ENCODE assay signal across 9 cellular contexts in genomic region chr6:56540950-56541600, GRCh38.
DNase-seq lines count a peak whose midpoint lies in the region; ATAC-seq, FAIRE-seq and TF ChIP-seq lines count a peak whose summit lies in the region.
"Had no signal": no experiment of that assay in that cellular context is flagged by ENCODE, and none has a peak within 500 bp of the region (broad histone marks: within the 10 kb centered on the region; RNA-seq: fewer than 3 reads in every experiment).

No MANE protein-coding gene starts in this region.

- H3K4me3 ChIP-seq in K562 (peak overlapping the region; percentile 52; the same call in 1 of the 2 replicates), mesenchymal stem cell (ENCODE audit: insufficient read depth in 1 of 2, low read depth in 1 of 2, low read length in 2 of 2) (peak overlapping the region in 1 of 2 experiments; percentile 72)

- in situ Hi-C loops in ACHN (cut with HindIII; ENCODE audit: low pct_ligation_motif_present, low pct_unique_long_range_greater_than_20kb, low sequenced_read_pairs), result no loop called here
- in situ Hi-C loops in K562 (cut with MboI), result no loop called here

- no TSS peak for BruUV-seq in K562 (replicated peaks; lab: Mats Ljungman, UMichigan)

- H3K9ac ChIP-seq in K562 (ENCODE audit: insufficient read depth in 1 of 2, low read depth in 2 of 2, low read length in 2 of 2) (peak overlapping the region; percentile 18 to 77; a peak in 3 of 4 replicates), mesenchymal stem cell (ENCODE audit: low read length) (peak overlapping the region; percentile 95)

- DNase-seq in ACHN (peak; percentile 36), M059J (ENCODE audit: low read depth) (peak; percentile 49), K562 (ENCODE audit: extremely low read depth in 1 of 4, low spot score in 3 of 4) (peak in 2 of 4 experiments; percentile 12 to 50), mesenchymal stem cell (no peak), globus pallidus (ENCODE audit: low spot score) (no peak)
- DNase-seq: activated naive CD8-positive, alpha-beta T cell treated with anti-CD3 and anti-CD28 coated beads, Interleukin-2, amount 10 ng/mL, durations not matched to agents 7 days and 5 days had no signal

- H3K27ac Mint-ChIP-seq in activated T-helper 17 cell treated with anti-CD3 and anti-CD28 coated beads, Interleukin-2, amount 50 U/mL, for 72 hours, result no peak overlapping the region
- H3K27ac Mint-ChIP-seq: activated naive CD8-positive, alpha-beta T cell treated with anti-CD3 and anti-CD28 coated beads, Interleukin-2, amount 10 ng/mL, durations not matched to agents 7 days and 5 days had no signal

- H4K20me1 ChIP-seq in K562 (replicated peaks; ENCODE audit: control insufficient read depth, insufficient read depth, low read length), result no peaks in the 10 kb centered on the region

- H3K27me3 Mint-ChIP-seq in activated T-helper 17 cell treated with anti-CD3 and anti-CD28 coated beads, Interleukin-2, amount 50 U/mL, for 72 hours, result no peaks in the 10 kb centered on the region

- H3K36me3 Mint-ChIP-seq in activated T-helper 17 cell treated with anti-CD3 and anti-CD28 coated beads, Interleukin-2, amount 50 U/mL, for 72 hours (ENCODE audit: low read depth), result no peaks in the 10 kb centered on the region
- H3K36me3 Mint-ChIP-seq: activated naive CD8-positive, alpha-beta T cell treated with anti-CD3 and anti-CD28 coated beads, Interleukin-2, amount 10 ng/mL, durations not matched to agents 7 days and 5 days had no signal

- H3K36me3 ChIP-seq in K562 (ENCODE audit: control insufficient read depth, insufficient read depth, low read length), result no peaks in the 10 kb centered on the region
- peaks cover 0 to 12% of the 10 kb centered on the region in 2 experiments for H3K36me3 ChIP-seq in mesenchymal stem cell (ENCODE audit: control insufficient read depth in 1 of 2, insufficient read depth in 2 of 2, low read depth in 1 of 2, low read length in 2 of 2)

- H3K79me1 ChIP-seq in mesenchymal stem cell (replicated peaks; ENCODE audit: low read length, poor library complexity, severe bottlenecking), result peaks cover 5% of the 10 kb centered on the region

- H2AK5ac ChIP-seq in mesenchymal stem cell (ENCODE audit: low read length, severe bottlenecking), result no peak overlapping the region

- H3K4me2 ChIP-seq in K562 (ENCODE audit: insufficient read depth, low read length) (peak overlapping the region; percentile 90), mesenchymal stem cell (ENCODE audit: low read length, poor library complexity, severe bottlenecking) (no peak overlapping the region)

- FAIRE-seq in K562 (lab: Jason Lieb, UNC), result peak; percentile 79

- no peak for TF ChIP-seq RAD21 in K562 (CRISPR knock-in tag; conservative IDR thresholded peaks at IDR 0.05 in 1 of 2, IDR thresholded peaks at IDR 0.05 in 1 of 2)

- H3K27me3 ChIP-seq in K562 (ENCODE audit: control insufficient read depth in 2 of 2, insufficient read depth in 2 of 2, low read length in 2 of 2) (no peaks in the 10 kb centered on the region), mesenchymal stem cell (ENCODE audit: control insufficient read depth in 1 of 2, insufficient read depth in 1 of 2, low read length in 2 of 2) (no peaks in the 10 kb centered on the region)

- no peak overlapping the region for H3K4me3 Mint-ChIP-seq in activated T-helper 17 cell treated with anti-CD3 and anti-CD28 coated beads, Interleukin-2, amount 50 U/mL, for 72 hours
- H3K4me3 Mint-ChIP-seq: activated naive CD8-positive, alpha-beta T cell treated with anti-CD3 and anti-CD28 coated beads, Interleukin-2, amount 10 ng/mL, durations not matched to agents 7 days and 5 days had no signal

- H3K9me3 ChIP-seq in K562 (replicated peaks; ENCODE audit: control insufficient read depth, insufficient read depth, low read depth, low read length) (no peaks in the 10 kb centered on the region), mesenchymal stem cell (ENCODE audit: control insufficient read depth, low read length) (no peaks in the 10 kb centered on the region)

- TF ChIP-seq CTCF in K562 (IDR thresholded peaks at IDR 0.05 in 2 of 3, conservative IDR thresholded peaks at IDR 0.05 in 1 of 3; ENCODE audit: insufficient read depth in 2 of 3, low read depth in 1 of 3, low read length in 3 of 3), result no peak

- H3K9me1 ChIP-seq in K562 (ENCODE audit: control insufficient read depth, insufficient read depth, low read length), result no peaks in the 10 kb centered on the region

- H2AFZ ChIP-seq in K562 (ENCODE audit: low read depth, low read length), result peak overlapping the region; percentile 92
- H2AFZ ChIP-seq in mesenchymal stem cell (ENCODE audit: low read depth, low read length), result no peak overlapping the region

- H3K18ac ChIP-seq in mesenchymal stem cell (ENCODE audit: low read depth in 1 of 2, low read length in 2 of 2), result no peak overlapping the region

- no peaks in the 10 kb centered on the region for H3K9me3 Mint-ChIP-seq in activated T-helper 17 cell treated with anti-CD3 and anti-CD28 coated beads, Interleukin-2, amount 50 U/mL, for 72 hours
- H3K9me3 Mint-ChIP-seq: activated naive CD8-positive, alpha-beta T cell treated with anti-CD3 and anti-CD28 coated beads, Interleukin-2, amount 10 ng/mL, durations not matched to agents 7 days and 5 days had no signal

- H3K4ac ChIP-seq in mesenchymal stem cell (ENCODE audit: low read depth in 1 of 2, low read length in 2 of 2), result no peak overlapping the region

- no peak overlapping the region for H4K8ac ChIP-seq in mesenchymal stem cell (ENCODE audit: low read length)

- no peak for TF ChIP-seq POLR2A in K562 (conservative IDR thresholded peaks at IDR 0.05)

- H3K23ac ChIP-seq in mesenchymal stem cell (ENCODE audit: low read length in 2 of 2), result no peak overlapping the region

- H2BK120ac ChIP-seq in mesenchymal stem cell (ENCODE audit: low read depth, low read length), result no peak overlapping the region

- H4K91ac ChIP-seq in mesenchymal stem cell (ENCODE audit: low read length), result no peak overlapping the region

- no peak overlapping the region for H2BK12ac ChIP-seq in mesenchymal stem cell (ENCODE audit: low read length in 2 of 2)

- no peak overlapping the region for H2BK15ac ChIP-seq in mesenchymal stem cell (ENCODE audit: low read depth, poor library complexity, severe bottlenecking)

- 14% methylated on average over 12 of the region's 12 CpGs for WGBS in K562 (ENCODE audit: insufficient coverage, low coverage, missing lambda C conversion rate)
- 90% methylated on average over 9 of the region's 12 CpGs for WGBS in mesenchymal stem cell

- H3K4me1 ChIP-seq in K562 (replicated peaks in 1 of 2; ENCODE audit: control insufficient read depth in 2 of 2, insufficient read depth in 2 of 2, low read length in 2 of 2), result peaks cover 6 to 25% of the 10 kb centered on the region in 2 experiments; a peak in 4 of 5 replicates
- H3K4me1 ChIP-seq in mesenchymal stem cell (ENCODE audit: control insufficient read depth, insufficient read depth, low read depth, low read length), result peaks cover 7% of the 10 kb centered on the region

- no peak overlapping the region for H3K14ac ChIP-seq in mesenchymal stem cell (ENCODE audit: low read length in 2 of 2)

- H3K79me2 ChIP-seq in K562 (ENCODE audit: control insufficient read depth, insufficient read depth, low read length), result peaks cover 11% of the 10 kb centered on the region; the same call in 1 of the 3 replicates

- ATAC-seq in K562 (peak; percentile 28), GM18517 (IDR thresholded peaks at IDR 0.05; ENCODE audit: unreplicated experiment) (no peak), GM18873 (IDR thresholded peaks at IDR 0.05; ENCODE audit: low FRiP score, unreplicated experiment) (no peak)
- ATAC-seq in activated T-helper 17 cell treated with anti-CD3 and anti-CD28 coated beads, Interleukin-2, amount 50 U/mL, for 72 hours (replicated peaks), result no peak

- H3K4me1 Mint-ChIP-seq in activated T-helper 17 cell treated with anti-CD3 and anti-CD28 coated beads, Interleukin-2, amount 50 U/mL, for 72 hours, result no peaks in the 10 kb centered on the region
- H3K4me1 Mint-ChIP-seq: activated naive CD8-positive, alpha-beta T cell treated with anti-CD3 and anti-CD28 coated beads, Interleukin-2, amount 10 ng/mL, durations not matched to agents 7 days and 5 days had no signal

- TF ChIP-seq EP300 in K562 (IDR thresholded peaks at IDR 0.05; ENCODE audit: low read length), result no peak

- CTCF ChIA-PET in K562 (lab: Yijun Ruan, JAX; ENCODE audit: low intra/inter-chr PET ratio), result no interaction called here

- no peak overlapping the region for H2BK5ac ChIP-seq in mesenchymal stem cell (ENCODE audit: low read depth, low read length, poor library complexity, severe bottlenecking)

- intact Hi-C loops in K562 (cut with micrococcal nuclease), result loop anchor here (5.0 kb wide), 1 partner anchor 49 kb away; no protein-coding TSS in a partner anchor

- POLR2A ChIA-PET in K562 (lab: Yijun Ruan, JAX), result interaction anchor here (0.6 to 2.2 kb wide), 9 partner anchors 8 to 146 kb away, joined by 3 to 16 read pairs (median 3); no protein-coding TSS in a partner anchor

- H3K27ac ChIP-seq in K562 (ENCODE audit: extremely low read depth, low read depth, low read length), result peak overlapping the region; percentile 38; the same call in 2 of the 3 replicates
- peak overlapping the region; percentile 30 for H3K27ac ChIP-seq in mesenchymal stem cell (ENCODE audit: low read length, poor library complexity, severe bottlenecking)

TF ChIP-seq in K562, 482 proteins besides CTCF, POLR2A, EP300 and RAD21 (continues in another document):
- TF ChIP-seq L3MBTL2 (IDR thresholded peaks at IDR 0.05) (peak; percentile 88), MAZ (CRISPR knock-in tag; conservative IDR thresholded peaks at IDR 0.05 in 1 of 2, IDR thresholded peaks at IDR 0.05 in 1 of 2) (0 out of 4 replicates have a peak, but pooled peaks of 1 of the 2 experiments have one; percentile 19), ELK3 (CRISPR knock-in tag; IDR thresholded peaks at IDR 0.05) (no peak)

Comparison
In these comparisons a context has a peak if more than half of its experiments do, and no peak if none do; other contexts are left out.
1. DNase-seq: peak in ACHN (single experiment) and M059J (single experiment); none in mesenchymal stem cell (single experiment) and globus pallidus (single experiment).